In genomic region chr6:26065952-26066380, GRCh38 we compare ENCODE assay signal across 7 cellular contexts. TPM values are rescaled to one million over a fixed set of nuclear protein-coding genes. Genes with fewer than 3 reads are reported as not detected.
A peak's percentile ranks its signal among the peaks of the same experiment; 100 is the strongest.
DNase-seq lines count a peak whose midpoint lies in the region; ATAC-seq, FAIRE-seq and TF ChIP-seq lines count a peak whose summit lies in the region.

No MANE protein-coding gene starts in this region.

- ATAC-seq in GM21723 (IDR thresholded peaks at IDR 0.05; ENCODE audit: unreplicated experiment) (peak; percentile 80), heart left ventricle (peak; percentile 82 to 93 (median 92))

- no peaks in the 10 kb centered on the region for H3K27me3 Mint-ChIP-seq in activated naive CD8-positive, alpha-beta T cell treated with anti-CD3 and anti-CD28 coated beads for 36 hours

- H3K4me3 Mint-ChIP-seq in activated naive CD8-positive, alpha-beta T cell treated with anti-CD3 and anti-CD28 coated beads for 36 hours = no peak overlapping the region

- DNase-seq in GM06990 (ENCODE audit: extremely low read depth, insufficient read length) (peak; percentile 61), HTR-8/SVneo (ENCODE audit: insufficient read length, low spot score) (peak; percentile 67), OCI-M2 (lab: John Stamatoyannopoulos, UW; ENCODE audit: unreplicated experiment) (peak; percentile 67), heart left ventricle (peak in 4 of 5 donors; percentile 47 to 57 (median 48)), renal cortical epithelial cell (ENCODE audit: low read depth) (peak; percentile 93)
- DNase-seq in activated naive CD8-positive, alpha-beta T cell treated with anti-CD3 and anti-CD28 coated beads for 36 hours = peak; percentile 52

- H3K4me3 ChIP-seq in GM06990 (replicated peaks; ENCODE audit: low read depth, low read length) = no peak overlapping the region
- peak overlapping the region in 2 of 12 donors; percentile 1 to 10 for H3K4me3 ChIP-seq in heart left ventricle

- TF ChIP-seq POLR2A in heart left ventricle (IDR thresholded peaks at IDR 0.05) = no peak

- no peak for FAIRE-seq in HTR-8/SVneo (lab: Jason Lieb, UNC)

- H3K27me3 ChIP-seq in GM06990 (replicated peaks; ENCODE audit: control insufficient read depth, insufficient read depth, low read length) (no peaks in the 10 kb centered on the region), heart left ventricle (no peaks in the 10 kb centered on the region)

- H3K9me3 ChIP-seq in heart left ventricle = no peaks in the 10 kb centered on the region

- H3K9me3 Mint-ChIP-seq in activated naive CD8-positive, alpha-beta T cell treated with anti-CD3 and anti-CD28 coated beads for 36 hours = no peaks in the 10 kb centered on the region

- WGBS in heart left ventricle, 4 donors = 0 to 2% (median 0%) methylated on average over 4 of the region's 4 CpGs

- intact Hi-C loops in heart left ventricle (cut with DNase I) = loop anchor here in 5 of 10 donors (1.0 to 2.0 kb wide), 3 partner anchors 28 to 31 kb away; no protein-coding TSS in a partner anchor

- no peaks in the 10 kb centered on the region for H3K36me3 Mint-ChIP-seq in activated naive CD8-positive, alpha-beta T cell treated with anti-CD3 and anti-CD28 coated beads for 36 hours

- H3K4me1 Mint-ChIP-seq in activated naive CD8-positive, alpha-beta T cell treated with anti-CD3 and anti-CD28 coated beads for 36 hours = peaks cover 6% of the 10 kb centered on the region

- peaks cover 0 to 8% (median 0%) of the 10 kb centered on the region in 12 donors for H3K4me1 ChIP-seq in heart left ventricle

- no peak overlapping the region for H3K27ac Mint-ChIP-seq in activated naive CD8-positive, alpha-beta T cell treated with anti-CD3 and anti-CD28 coated beads for 36 hours

- TF ChIP-seq CTCF in GM06990 (IDR thresholded peaks at IDR 0.05; ENCODE audit: insufficient read depth, low read length, poor library complexity, severe bottlenecking) = peak; percentile 87
- TF ChIP-seq CTCF in heart left ventricle (IDR thresholded peaks at IDR 0.05) = peak; percentile 68 to 93 (median 80)

- H3K27ac ChIP-seq in heart left ventricle = peak overlapping the region in 2 of 12 donors; percentile 9

- H3K36me3 ChIP-seq in GM06990 (ENCODE audit: control insufficient read depth, insufficient read depth, low read length) (no peaks in the 10 kb centered on the region), heart left ventricle (no peaks in the 10 kb centered on the region)

RNA-seq across cellular contexts. Expression of gene HFE, which starts 21.3 kb away (rescaled TPM):
- under 1 TPM; 0.76 to 0.80 TPM for total RNA-seq in activated naive CD8-positive, alpha-beta T cell treated with anti-CD3 and anti-CD28 coated beads for 36 hours
- total RNA-seq in heart left ventricle (10 to 100 TPM in 1 of 9 donors, 1 to 10 TPM in 8; 1.9 to 13.9 (median 3.0) TPM), renal cortical epithelial cell (7.6 and 14.7 TPM in 2 replicates)
- polyA plus RNA-seq in heart left ventricle = 1 to 10 TPM; 1.6 to 1.7 TPM
